12 cellular contexts compared by ENCODE assay signal in the genomic region with DNA sequence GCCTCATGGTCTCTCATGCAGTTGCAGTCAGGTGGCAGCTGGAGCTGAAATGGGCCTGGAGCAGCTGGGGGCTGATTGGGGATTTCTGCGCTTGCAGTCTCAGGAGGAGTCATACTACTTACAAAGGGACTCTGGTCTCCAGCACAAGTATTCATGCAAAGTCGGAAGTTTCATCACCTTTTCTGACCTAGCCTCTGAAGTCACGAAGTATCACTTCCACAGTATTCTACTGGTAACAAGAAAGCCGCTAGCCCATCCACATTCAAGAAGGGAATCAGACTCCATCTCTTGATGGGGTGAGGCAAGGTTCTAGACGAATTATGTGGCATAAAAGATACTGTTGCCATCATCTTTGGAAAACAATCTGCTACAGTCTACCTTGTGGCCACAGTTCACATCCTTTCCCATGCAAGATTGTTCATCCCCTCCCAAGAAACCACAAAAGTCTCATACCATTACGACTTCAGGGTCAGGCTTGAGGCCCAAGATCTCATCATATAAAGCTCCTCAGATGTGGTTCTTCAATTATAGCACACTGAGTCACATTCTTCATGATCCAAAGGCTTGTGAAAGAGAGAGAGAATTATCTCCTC.
A peak's percentile ranks its signal among the peaks of the same experiment; 100 is the strongest.
DNase-seq lines count a peak whose midpoint lies in the region; ATAC-seq, FAIRE-seq and TF ChIP-seq lines count a peak whose summit lies in the region.
"Had no signal": no experiment of that assay in that cellular context is flagged by ENCODE, and none has a peak within 500 bp of the region (broad histone marks: within the 10 kb centered on the region; RNA-seq: fewer than 3 reads in every experiment).

No MANE protein-coding gene starts in this region.

- H3K27ac Mint-ChIP-seq in stimulated activated naive B cell treated with anti-CD40 and anti-IgM and Interleukin-4, amounts not matched to agents 10 μg/mL and 1 μg/mL and 100 μg/mL, for 72 hours: no peak overlapping the region

- ATAC-seq in GM21360 (IDR thresholded peaks at IDR 0.05; ENCODE audit: unreplicated experiment) (peak; percentile 82), HG03432 (IDR thresholded peaks at IDR 0.05; ENCODE audit: unreplicated experiment) (peak; percentile 92), right cardiac atrium (no peak)
- ATAC-seq in stimulated activated naive B cell treated with anti-CD40 and anti-IgM and Interleukin-4, amounts not matched to agents 10 μg/mL and 1 μg/mL and 100 μg/mL, for 72 hours (replicated peaks): no peak

- H3K4me1 Mint-ChIP-seq in stimulated activated naive B cell treated with anti-CD40 and anti-IgM and Interleukin-4, amounts not matched to agents 10 μg/mL and 1 μg/mL and 100 μg/mL, for 72 hours: no peaks in the 10 kb centered on the region

- DNase-seq in ELR (ENCODE audit: low read depth) (peak; percentile 54), bronchial epithelial cell (ENCODE audit: low read depth) (no peak), iPS-NIHi7 (ENCODE audit: extremely low spot score) (no peak), right cardiac atrium (no peak), KBM-7 (no peak)
- no peak for DNase-seq in stimulated activated naive B cell treated with anti-CD40 and anti-IgM and Interleukin-4, amounts not matched to agents 10 μg/mL and 1 μg/mL and 100 μg/mL, for 72 hours
- DNase-seq: NCI-H1092, SIG-M5 had no signal

- no peak for TF ChIP-seq CTCF in bronchial epithelial cell (IDR thresholded peaks at IDR 0.05; ENCODE audit: insufficient read depth, low read length, severe bottlenecking)

- H3K27ac ChIP-seq in right cardiac atrium (ENCODE audit: low read length): no peak overlapping the region
- H3K27ac ChIP-seq: epithelial cell of prostate had no signal

- FAIRE-seq in bronchial epithelial cell (lab: Jason Lieb, UNC): peak; percentile 88

- H3K4me3 ChIP-seq in bronchial epithelial cell (ENCODE audit: low read depth, low read length): no peak overlapping the region
- H3K4me3 ChIP-seq in right cardiac atrium (ENCODE audit: low read length): no peak overlapping the region
- H3K4me3 ChIP-seq: HAP-1 had no signal

- 90% methylated on average over 6 of the region's 6 CpGs for WGBS in right cardiac atrium

- no peaks in the 10 kb centered on the region for H3K4me1 ChIP-seq in right cardiac atrium (ENCODE audit: control insufficient read depth, insufficient read depth, low read length)
- H3K4me1 ChIP-seq: HAP-1 had no signal

- H3K9me3 Mint-ChIP-seq in stimulated activated naive B cell treated with anti-CD40 and anti-IgM and Interleukin-4, amounts not matched to agents 10 μg/mL and 1 μg/mL and 100 μg/mL, for 72 hours: no peaks in the 10 kb centered on the region

- intact Hi-C loops in right cardiac atrium (cut with DNase I): loop anchor here in 1 of 4 donors (10.0 kb wide), 1 partner anchor 124 kb away; no protein-coding TSS in a partner anchor

- no peaks in the 10 kb centered on the region for H3K27me3 Mint-ChIP-seq in stimulated activated naive B cell treated with anti-CD40 and anti-IgM and Interleukin-4, amounts not matched to agents 10 μg/mL and 1 μg/mL and 100 μg/mL, for 72 hours

- peaks cover 19 to 22% of the 10 kb centered on the region in 2 donors for H3K36me3 Mint-ChIP-seq in stimulated activated naive B cell treated with anti-CD40 and anti-IgM and Interleukin-4, amounts not matched to agents 10 μg/mL and 1 μg/mL and 100 μg/mL, for 72 hours

- H3K27me3 ChIP-seq in bronchial epithelial cell (ENCODE audit: control insufficient read depth, insufficient read depth, low read length) (no peaks in the 10 kb centered on the region), right cardiac atrium (ENCODE audit: control insufficient read depth, insufficient read depth) (no peaks in the 10 kb centered on the region)

- no peak overlapping the region for H3K4me3 Mint-ChIP-seq in stimulated activated naive B cell treated with anti-CD40 and anti-IgM and Interleukin-4, amounts not matched to agents 10 μg/mL and 1 μg/mL and 100 μg/mL, for 72 hours

- no peaks in the 10 kb centered on the region for H3K9me3 ChIP-seq in right cardiac atrium (ENCODE audit: control insufficient read depth, low read length)
- H3K9me3 ChIP-seq: HAP-1 had no signal

- in situ Hi-C loops in KBM-7 (cut with MboI; ENCODE audit: low pct_unique_long_range_greater_than_20kb, low sequenced_read_pairs): no loop called here

- H3K36me3 ChIP-seq in bronchial epithelial cell (ENCODE audit: control insufficient read depth, insufficient read depth, low read length): peaks cover 3% of the 10 kb centered on the region

Comparison
In these comparisons a context has a peak if more than half of its experiments do, and no peak if none do; other contexts are left out.
1. ATAC-seq: peak in GM21360 (single experiment) and HG03432 (single experiment); none in right cardiac atrium (0 of 2) and stimulated activated naive B cell treated with anti-CD40 and anti-IgM and Interleukin-4, amounts not matched to agents 10 μg/mL and 1 μg/mL and 100 μg/mL, for 72 hours (0 of 2).